ENCODE assay signal across 13 cellular contexts in the genomic region with DNA sequence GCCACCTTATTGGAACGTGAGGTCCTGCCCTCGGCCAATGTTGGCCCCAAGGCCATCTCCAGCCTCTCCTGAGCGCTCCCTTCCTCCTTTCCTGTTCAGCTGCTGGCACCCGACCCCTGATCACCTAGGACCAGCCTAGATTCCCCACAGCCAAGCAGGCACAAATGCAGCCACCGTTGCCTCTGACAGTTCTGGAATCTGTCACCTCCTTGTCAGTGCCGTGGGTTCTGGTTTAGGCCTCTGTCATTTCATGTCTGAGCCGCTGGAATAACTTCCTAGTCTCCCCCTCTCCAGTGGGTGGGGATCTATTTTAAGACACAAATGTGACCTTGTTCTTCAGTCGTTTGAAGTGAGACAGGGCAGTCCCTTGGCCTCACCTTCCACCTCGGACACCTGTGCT. TPM values are rescaled to one million over a fixed set of nuclear protein-coding genes. Genes with fewer than 3 reads are reported as not detected.
"Had no signal": no experiment of that assay in that cellular context is flagged by ENCODE, and none has a peak within 500 bp of the region (broad histone marks: within the 10 kb centered on the region; RNA-seq: fewer than 3 reads in every experiment).

No MANE protein-coding gene starts in this region.

- H3K4me1 Mint-ChIP-seq: activated naive CD8-positive, alpha-beta T cell treated with anti-CD3 and anti-CD28 coated beads, Interleukin-2, amount 10 ng/mL, durations not matched to agents 7 days and 5 days; natural killer cell had no signal

- H3K4me3 ChIP-seq: gastroesophageal sphincter, lung, ovary, skin epidermis had no signal

- FAIRE-seq: urothelium cell line had no signal

- H3K36me3 ChIP-seq: ovary had no signal

- ATAC-seq: activated CD4-positive, CD25-positive, alpha-beta regulatory T cell treated with anti-CD3 and anti-CD28 coated beads, Interleukin-2, amount 50 U/mL, for 24 hours; gastroesophageal sphincter; natural killer cell had no signal

- H3K9me3 ChIP-seq: gastroesophageal sphincter, ovary had no signal

- DNase-seq: activated naive CD8-positive, alpha-beta T cell treated with anti-CD3 and anti-CD28 coated beads, Interleukin-2, amount 10 ng/mL, durations not matched to agents 7 days and 5 days; activated T-cell treated with anti-CD3 and anti-CD28 coated beads, Interleukin-2, amount 50 U/mL, for 48 hours; aorta; hypothalamus; kidney glomerular epithelial cell; natural killer cell; ovary had no signal

- H3K9me3 Mint-ChIP-seq: activated naive CD8-positive, alpha-beta T cell treated with anti-CD3 and anti-CD28 coated beads, Interleukin-2, amount 10 ng/mL, durations not matched to agents 7 days and 5 days; natural killer cell had no signal

- H3K27me3 ChIP-seq: gastroesophageal sphincter, ovary had no signal

- H3K27ac ChIP-seq: epithelial cell of prostate, gastroesophageal sphincter, ovary, skin epidermis had no signal

- H3K4me3 Mint-ChIP-seq: activated naive CD8-positive, alpha-beta T cell treated with anti-CD3 and anti-CD28 coated beads, Interleukin-2, amount 10 ng/mL, durations not matched to agents 7 days and 5 days; natural killer cell had no signal

- H3K36me3 Mint-ChIP-seq: natural killer cell had no signal

- H3K27ac Mint-ChIP-seq: activated naive CD8-positive, alpha-beta T cell treated with anti-CD3 and anti-CD28 coated beads, Interleukin-2, amount 10 ng/mL, durations not matched to agents 7 days and 5 days had no signal

- H3K27me3 Mint-ChIP-seq: activated naive CD8-positive, alpha-beta T cell treated with anti-CD3 and anti-CD28 coated beads, Interleukin-2, amount 10 ng/mL, durations not matched to agents 7 days and 5 days had no signal

RNA-seq across cellular contexts. Expression of gene RAB3IL1, which starts 55.7 kb away (rescaled TPM):
- total RNA-seq: natural killer cell had no signal
